Comparison of ENCODE assay signal across 25 cellular contexts in genomic region chr4:109614466-109614865, GRCh38.
"Had no signal": no experiment of that assay in that cellular context is flagged by ENCODE, and none has a peak within 500 bp of the region (broad histone marks: within the 10 kb centered on the region; RNA-seq: fewer than 3 reads in every experiment).

No MANE protein-coding gene starts in this region.

- H3K4me1 ChIP-seq: body of pancreas, foreskin keratinocyte, lower lobe of right lung, neural progenitor cell, testis, vagina had no signal

- H3K36me3 ChIP-seq: lower lobe of right lung, neural progenitor cell, vagina had no signal

- H3K4me2 ChIP-seq: neural progenitor cell, smooth muscle cell had no signal

- DNase-seq: activated B cell treated with CpG ODN at 0.5 μM for 24 hours; activated CD4-positive, alpha-beta T cell treated with anti-CD3 and anti-CD28 coated beads for 36 hours; activated CD4-positive, alpha-beta T cell treated with anti-CD3 and anti-CD28 coated beads, Interleukin-2, amount 50 U/mL, for 4 hours; activated naive CD4-positive, alpha-beta T cell treated with Interleukin-2 at 50 U/mL for 16 hours; activated naive CD8-positive, alpha-beta T cell treated with anti-CD3 and anti-CD28 coated beads, Interleukin-2, amount 10 ng/mL, durations not matched to agents 7 days and 5 days; activated T-cell treated with anti-CD3 and anti-CD28 coated beads, Interleukin-2, amount 50 U/mL, for 48 hours; anterior cingulate cortex; body of pancreas; caudate nucleus; dermis blood vessel endothelial cell; effector CD8-positive, alpha-beta T cell; erythroblast; foreskin keratinocyte; kidney; lower lobe of right lung; naive thymus-derived CD4-positive, alpha-beta T cell; posterior cingulate gyrus; stimulated activated CD4-positive, alpha-beta T cell treated with anti-CD3 and anti-CD28 coated beads, Interleukin-2, amount 100 ng/mL, for 48 hours; stimulated activated CD8-positive, alpha-beta memory T cell treated with anti-CD3 and anti-CD28 coated beads, Interleukin-4, amount 100 ng/mL, for 48 hours; stimulated activated naive B cell treated with anti-CD40 and anti-IgM and Interleukin-4, amounts not matched to agents 10 μg/mL and 1 μg/mL and 100 μg/mL, for 72 hours; testis had no signal

- H3K9me3 ChIP-seq: body of pancreas, lower lobe of right lung, testis, vagina had no signal

- H3K4me3 ChIP-seq: body of pancreas, lower lobe of right lung, neural progenitor cell, smooth muscle cell, testis, vagina had no signal

- H3K27ac ChIP-seq: body of pancreas, foreskin keratinocyte, lower lobe of right lung, neural progenitor cell, testis, vagina had no signal

- H3K9ac ChIP-seq: neural progenitor cell had no signal

- H3K27me3 ChIP-seq: body of pancreas, foreskin keratinocyte, neural progenitor cell, testis, vagina had no signal

- ATAC-seq: activated CD4-positive, alpha-beta T cell treated with anti-CD3 and anti-CD28 coated beads for 36 hours; body of pancreas; foreskin keratinocyte; lower lobe of right lung; naive thymus-derived CD4-positive, alpha-beta T cell; sciatic nerve had no signal
